19 cellular contexts compared by ENCODE assay signal in the genomic region with DNA sequence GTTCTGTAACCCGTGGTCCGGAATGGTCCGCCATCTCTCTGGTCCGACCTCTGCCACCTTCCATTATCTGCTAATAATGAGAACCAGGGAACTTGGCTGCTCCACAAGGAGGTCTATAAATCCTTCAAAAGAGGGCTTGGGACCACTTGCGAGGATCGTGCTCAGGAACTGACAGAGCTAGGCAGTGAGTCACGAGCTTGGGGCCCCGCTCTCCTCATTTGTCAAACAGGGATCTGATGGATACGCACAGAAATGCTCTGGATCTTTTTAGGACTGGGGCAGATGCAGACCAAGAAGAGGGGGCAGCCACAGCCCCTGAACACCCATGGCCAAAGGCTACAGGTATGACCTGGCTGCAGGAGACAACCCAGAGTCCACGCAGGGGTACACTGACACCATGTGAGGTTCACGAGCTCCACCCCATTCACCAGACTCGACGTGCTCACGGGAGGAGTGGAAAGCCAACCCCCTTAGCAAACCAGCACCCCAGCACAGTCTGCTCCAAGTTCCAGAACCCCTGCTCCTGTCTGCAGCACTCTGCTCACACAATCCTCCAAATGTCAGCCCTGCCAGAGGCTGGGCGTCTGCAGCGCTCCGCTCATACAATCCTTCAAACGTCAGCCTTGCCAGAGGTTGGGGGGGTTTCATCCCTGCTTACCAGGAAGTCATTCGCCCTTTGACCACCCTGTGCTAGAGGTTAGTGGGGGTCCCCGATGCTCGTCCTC.
"Had no signal": no experiment of that assay in that cellular context is flagged by ENCODE, and none has a peak within 500 bp of the region (broad histone marks: within the 10 kb centered on the region; RNA-seq: fewer than 3 reads in every experiment).

No MANE protein-coding gene starts in this region.

- H3K4me1 Mint-ChIP-seq: activated CD4-positive, alpha-beta T cell treated with anti-CD3 and anti-CD28 coated beads, Interleukin-2, amount 10 ng/mL, durations not matched to agents 7 days and 5 days; memory B cell; stimulated activated memory B cell treated with anti-CD40 and anti-IgM and Interleukin-4, amounts not matched to agents 10 μg/mL and 1 μg/mL and 100 μg/mL, for 72 hours; T-cell had no signal

- H3K9me3 Mint-ChIP-seq: activated CD4-positive, alpha-beta T cell treated with anti-CD3 and anti-CD28 coated beads, Interleukin-2, amount 10 ng/mL, durations not matched to agents 7 days and 5 days; activated naive CD4-positive, alpha-beta T cell treated with anti-CD3 and anti-CD28 coated beads for 36 hours; activated T-helper 1 cell treated with anti-CD3 and anti-CD28 coated beads, Interleukin-12 subunit alpha, Interleukin-12 subunit beta, Interleukin-2, Interleukin-4 antibody, amounts not matched to agents 30 ng/mL and 10 ng/mL and 1 ng/mL, durations not matched to agents 14 hours and 24 hours and 36 hours; memory B cell; naive thymus-derived CD8-positive, alpha-beta T cell; stimulated activated memory B cell treated with anti-CD40 and anti-IgM and Interleukin-4, amounts not matched to agents 10 μg/mL and 1 μg/mL and 100 μg/mL, for 72 hours; T-cell had no signal

- H3K27me3 Mint-ChIP-seq: activated CD4-positive, alpha-beta T cell treated with anti-CD3 and anti-CD28 coated beads, Interleukin-2, amount 10 ng/mL, durations not matched to agents 7 days and 5 days; memory B cell; naive thymus-derived CD8-positive, alpha-beta T cell; stimulated activated memory B cell treated with anti-CD40 and anti-IgM and Interleukin-4, amounts not matched to agents 10 μg/mL and 1 μg/mL and 100 μg/mL, for 72 hours; T-cell had no signal

- H3K9me3 ChIP-seq: ascending aorta, left lung, thyroid gland had no signal

- H3K4me3 Mint-ChIP-seq: activated CD4-positive, alpha-beta T cell treated with anti-CD3 and anti-CD28 coated beads, Interleukin-2, amount 10 ng/mL, durations not matched to agents 7 days and 5 days; activated naive CD4-positive, alpha-beta T cell treated with anti-CD3 and anti-CD28 coated beads for 36 hours; activated T-helper 1 cell treated with anti-CD3 and anti-CD28 coated beads, Interleukin-12 subunit alpha, Interleukin-12 subunit beta, Interleukin-2, Interleukin-4 antibody, amounts not matched to agents 30 ng/mL and 10 ng/mL and 1 ng/mL, durations not matched to agents 14 hours and 24 hours and 36 hours; memory B cell; naive thymus-derived CD8-positive, alpha-beta T cell; stimulated activated memory B cell treated with anti-CD40 and anti-IgM and Interleukin-4, amounts not matched to agents 10 μg/mL and 1 μg/mL and 100 μg/mL, for 72 hours; T-cell had no signal

- H3K27me3 ChIP-seq: ascending aorta, left lung, thyroid gland had no signal

- H3K4me1 ChIP-seq: ascending aorta, left lung, thyroid gland had no signal

- FAIRE-seq: endometrium, urothelium cell line had no signal

- ATAC-seq: esophagus mucosa; naive thymus-derived CD8-positive, alpha-beta T cell; sciatic nerve; stimulated activated memory B cell treated with anti-CD40 and anti-IgM and Interleukin-4, amounts not matched to agents 10 μg/mL and 1 μg/mL and 100 μg/mL, for 72 hours; T-cell had no signal

- H3K27ac Mint-ChIP-seq: activated CD4-positive, alpha-beta T cell treated with anti-CD3 and anti-CD28 coated beads, Interleukin-2, amount 10 ng/mL, durations not matched to agents 7 days and 5 days; activated naive CD4-positive, alpha-beta T cell treated with anti-CD3 and anti-CD28 coated beads for 36 hours; activated T-helper 1 cell treated with anti-CD3 and anti-CD28 coated beads, Interleukin-12 subunit alpha, Interleukin-12 subunit beta, Interleukin-2, Interleukin-4 antibody, amounts not matched to agents 30 ng/mL and 10 ng/mL and 1 ng/mL, durations not matched to agents 14 hours and 24 hours and 36 hours; memory B cell; stimulated activated memory B cell treated with anti-CD40 and anti-IgM and Interleukin-4, amounts not matched to agents 10 μg/mL and 1 μg/mL and 100 μg/mL, for 72 hours; T-cell had no signal

- DNase-seq: activated CD4-positive, alpha-beta T cell treated with anti-CD3 and anti-CD28 coated beads, Interleukin-2, amount 10 ng/mL, durations not matched to agents 7 days and 5 days; activated CD8-positive, alpha-beta memory T cell treated with anti-CD3 and anti-CD28 coated beads, Interleukin-2, amount 50 U/mL, for 48 hours; activated naive CD4-positive, alpha-beta T cell treated with anti-CD3 and anti-CD28 coated beads for 36 hours; islet precursor cell; naive thymus-derived CD8-positive, alpha-beta T cell; occipital lobe; stimulated activated CD4-positive, alpha-beta T cell treated with anti-CD3 and anti-CD28 coated beads, Interleukin-1b, Interleukin-23, amount 100 ng/mL, for 48 hours; T-cell; T-helper 9 cell; thyroid gland had no signal

- H3K4me3 ChIP-seq: ascending aorta, left lung, thyroid gland had no signal

- H3K27ac ChIP-seq: ascending aorta, left lung, thyroid gland had no signal
